16 cellular contexts compared by ENCODE assay signal in the genomic region with DNA sequence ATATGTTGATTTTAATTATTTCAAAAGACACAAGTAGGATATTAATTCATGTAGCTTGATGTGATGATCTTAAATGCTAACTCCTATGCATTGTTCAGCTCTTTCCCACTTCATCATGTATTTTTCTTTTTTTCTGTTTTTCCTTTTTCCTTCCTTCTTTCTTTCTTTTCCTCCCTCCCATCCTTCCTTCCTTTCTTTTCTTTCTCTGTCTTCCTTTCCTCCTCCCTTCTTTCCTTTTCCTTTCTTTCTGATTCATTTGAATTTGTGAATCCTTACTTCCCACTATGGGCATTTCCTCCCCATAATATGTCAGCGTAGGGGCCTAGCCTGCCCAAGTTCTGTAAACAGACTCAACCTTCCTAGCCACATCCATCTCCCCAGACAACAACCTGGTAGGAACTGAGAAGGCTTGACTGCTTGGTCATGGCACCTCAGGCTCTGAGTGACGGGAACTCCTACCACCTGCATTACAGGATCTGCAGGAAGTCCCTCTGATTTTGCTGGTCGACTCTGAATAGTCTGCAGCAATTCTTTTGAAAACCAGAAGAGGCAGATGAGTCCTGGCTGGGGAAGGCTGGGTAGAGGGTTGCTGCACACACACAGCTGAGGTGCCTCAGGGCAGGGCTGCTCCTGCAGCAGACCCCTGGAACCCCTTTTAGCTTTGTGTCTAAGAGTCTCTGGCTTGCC. TPM values are rescaled to one million over a fixed set of nuclear protein-coding genes. Genes with fewer than 3 reads are reported as not detected.
DNase-seq lines count a peak whose midpoint lies in the region; ATAC-seq and TF ChIP-seq lines count a peak whose summit lies in the region.
"Had no signal": no experiment of that assay in that cellular context is flagged by ENCODE, and none has a peak within 500 bp of the region (broad histone marks: within the 10 kb centered on the region; RNA-seq: fewer than 3 reads in every experiment).

No MANE protein-coding gene starts in this region.

- no peak overlapping the region for H2BK12ac ChIP-seq in H9 (ENCODE audit: insufficient read length, low read depth, low read length)

- H3K79me2 ChIP-seq in H9 (ENCODE audit: insufficient read depth, low read length): no peaks in the 10 kb centered on the region
- H3K79me2 ChIP-seq in PC-9 (ENCODE audit: low read depth): no peaks in the 10 kb centered on the region

- H2BK20ac ChIP-seq in H9 (ENCODE audit: low read depth, low read length, poor library complexity, severe bottlenecking): no peak overlapping the region

- no TSS peak for BruUV-seq in PC-9 (replicated peaks; lab: Mats Ljungman, UMichigan)

- H4K20me1 ChIP-seq in H9 (ENCODE audit: control insufficient read depth, insufficient read depth, insufficient read length) (no peaks in the 10 kb centered on the region), PC-9 (ENCODE audit: insufficient read depth) (no peaks in the 10 kb centered on the region)
- H4K20me1 ChIP-seq: BLaER1 treated with 17β-estradiol and CSF1 and Interleukin-3, amounts not matched to agents 10 nM and 100 nM had no signal

- no peaks in the 10 kb centered on the region for H3K9me2 ChIP-seq in PC-9 (ENCODE audit: insufficient read depth)

- no peaks in the 10 kb centered on the region for H3K36me3 ChIP-seq in PC-9 (ENCODE audit: low read depth)
- H3K36me3 ChIP-seq: BLaER1 treated with 17β-estradiol and CSF1 and Interleukin-3, amounts not matched to agents 10 nM and 100 nM had no signal

- H3K4ac ChIP-seq in H9 (ENCODE audit: low read depth, low read length): no peak overlapping the region

- peak; percentile 12 for TF ChIP-seq CTCF in GM12865 (IDR thresholded peaks at IDR 0.05; ENCODE audit: insufficient read depth, low read depth, low read length, missing control alignments)
- TF ChIP-seq CTCF in H9 (conservative IDR thresholded peaks at IDR 0.05): no peak
- TF ChIP-seq CTCF in PC-9 (conservative IDR thresholded peaks at IDR 0.05): no peak

- H3K18ac ChIP-seq in H9 (ENCODE audit: insufficient read length, low read depth, low read length): no peak overlapping the region

- H3K36me3 Mint-ChIP-seq in H9 (ENCODE audit: insufficient read depth in 1 of 3, low read depth in 3 of 3) (no peaks in the 10 kb centered on the region), memory B cell (peaks cover 5% of the 10 kb centered on the region)
- H3K36me3 Mint-ChIP-seq in activated CD4-positive, alpha-beta memory T cell treated with anti-CD3 and anti-CD28 coated beads for 36 hours: no peaks in the 10 kb centered on the region

- no peaks in the 10 kb centered on the region for H3K79me1 ChIP-seq in H9 (ENCODE audit: insufficient read depth, low read depth, low read length, poor library complexity, severe bottlenecking)

- H3K4me1 Mint-ChIP-seq in H9: peaks cover 12 to 20% of the 10 kb centered on the region in 2 experiments
- H3K4me1 Mint-ChIP-seq in memory B cell: peaks cover 64% of the 10 kb centered on the region
- no peaks in the 10 kb centered on the region for H3K4me1 Mint-ChIP-seq in activated CD4-positive, alpha-beta memory T cell treated with anti-CD3 and anti-CD28 coated beads for 36 hours (ENCODE audit: low read depth)

- H3K4me2 ChIP-seq in H9 (ENCODE audit: insufficient read depth, insufficient read length, low read length): no peak overlapping the region
- no peak overlapping the region for H3K4me2 ChIP-seq in PC-9
- H3K4me2 ChIP-seq: BLaER1 treated with 17β-estradiol and CSF1 and Interleukin-3, amounts not matched to agents 10 nM and 100 nM had no signal

- H3K27me3 ChIP-seq in H9 (ENCODE audit: insufficient read depth, low read length): no peaks in the 10 kb centered on the region
- H3K27me3 ChIP-seq in PC-9 (ENCODE audit: insufficient read depth, low read depth): no peaks in the 10 kb centered on the region
- H3K27me3 ChIP-seq: BLaER1 treated with 17β-estradiol and CSF1 and Interleukin-3, amounts not matched to agents 10 nM and 100 nM had no signal

- peak; percentile 78 for DNase-seq in GM12865 (ENCODE audit: low read depth)
- DNase-seq in H9: peak; percentile 69
- peak; percentile 40 to 60 for DNase-seq in PC-9
- DNase-seq in memory B cell (ENCODE audit: low spot score in 2 of 2): no peak
- DNase-seq in activated CD4-positive, alpha-beta memory T cell treated with anti-CD3 and anti-CD28 coated beads for 36 hours: no peak
- no peak for DNase-seq in activated CD4-positive, CD25-positive, alpha-beta regulatory T cell treated with anti-CD3 and anti-CD28 coated beads, Interleukin-2, amount 50 U/mL, for 72 hours
- DNase-seq in activated CD8-positive, alpha-beta memory T cell treated with anti-CD3 and anti-CD28 coated beads, Interleukin-2, amount 50 U/mL, for 4 hours: no peak
- DNase-seq: activated CD8-positive, alpha-beta memory T cell treated with anti-CD3 and anti-CD28 coated beads for 24 hours; activated naive CD4-positive, alpha-beta T cell; HFFc6; NCI-H2227 treated with DMSO at 0.1 percent for 48 hours; psoas muscle; stimulated activated CD4-positive, alpha-beta T cell treated with anti-CD3 and anti-CD28 coated beads, Interleukin-2, amount 100 ng/mL, for 48 hours; stimulated activated naive CD4-positive, alpha-beta T cell treated with Interleukin-2 at 50 U/mL for 16 hours had no signal

- H2AK5ac ChIP-seq in H9 (ENCODE audit: insufficient read length, low read length): no peak overlapping the region

- intact Hi-C loops in PC-9 (cut with micrococcal nuclease; ENCODE audit: unreplicated experiment): no loop called here
- intact Hi-C loops in activated CD4-positive, alpha-beta memory T cell treated with anti-CD3 and anti-CD28 coated beads for 36 hours (cut with micrococcal nuclease): no loop called here

- CTCF ChIA-PET in PC-9 (lab: Charles Lee): interaction anchor here (0.5 kb wide), 1 partner anchor 33 kb away, joined by 4 read pairs; a partner anchor contains a TSS
- CTCF ChIA-PET in activated CD4-positive, alpha-beta memory T cell treated with anti-CD3 and anti-CD28 coated beads for 36 hours (lab: Charles Lee): no interaction called here

- no peak overlapping the region for H3K56ac ChIP-seq in H9 (ENCODE audit: insufficient read length, low read depth, low read length)

- H3K23me2 ChIP-seq in H9 (ENCODE audit: insufficient read length, low read depth, low read length, poor library complexity, severe bottlenecking): no peaks in the 10 kb centered on the region

- H4K8ac ChIP-seq in H9 (replicated peaks; ENCODE audit: insufficient read length, low read depth, low read length): no peak overlapping the region

- H3K27me3 Mint-ChIP-seq in H9 (ENCODE audit: low read depth): peaks cover 5% of the 10 kb centered on the region; the same call in 1 of the 2 replicates
- H3K27me3 Mint-ChIP-seq in memory B cell: no peaks in the 10 kb centered on the region
- H3K27me3 Mint-ChIP-seq in activated CD4-positive, alpha-beta memory T cell treated with anti-CD3 and anti-CD28 coated beads for 36 hours: peaks cover 13% of the 10 kb centered on the region

- no peak overlapping the region for H2BK5ac ChIP-seq in H9 (ENCODE audit: insufficient read length, low read length)

- no peak overlapping the region for H3T11ph ChIP-seq in H9 (ENCODE audit: low read length)

- no peak overlapping the region for H4K91ac ChIP-seq in H9 (ENCODE audit: insufficient read length, low read depth, low read length)

- H4K5ac ChIP-seq in H9 (ENCODE audit: insufficient read length, low read depth, low read length): no peak overlapping the region

- peaks cover 9% of the 10 kb centered on the region; the same call in 1 of the 2 replicates for H3F3A ChIP-seq in PC-9 (ENCODE audit: insufficient read depth, low read depth)

- H2AFZ ChIP-seq in H9 (ENCODE audit: low read length): no peak overlapping the region
- H2AFZ ChIP-seq in PC-9: no peak overlapping the region

- H3K4me1 ChIP-seq in H9 (ENCODE audit: insufficient read depth, low read length) (no peaks in the 10 kb centered on the region), PC-9 (replicated peaks; ENCODE audit: insufficient read depth) (peaks cover 18% of the 10 kb centered on the region)

- POLR2A ChIA-PET in PC-9 (lab: Charles Lee; ENCODE audit: unreplicated experiment): interaction anchor here (0.5 to 0.7 kb wide), 3 partner anchors 46 to 321 kb away, joined by 5 to 12 read pairs (median 9); no protein-coding TSS in a partner anchor
- POLR2A ChIA-PET in activated CD4-positive, alpha-beta memory T cell treated with anti-CD3 and anti-CD28 coated beads for 36 hours (lab: Charles Lee): no interaction called here

- H2BK120ac ChIP-seq in H9 (ENCODE audit: low read depth, low read length, poor library complexity, severe bottlenecking): no peak overlapping the region

- no peak overlapping the region for H3K9ac ChIP-seq in H9 (ENCODE audit: extremely low read depth, insufficient read length, low read length)
- H3K9ac ChIP-seq: BLaER1 treated with 17β-estradiol and CSF1 and Interleukin-3, amounts not matched to agents 10 nM and 100 nM had no signal

- no peak overlapping the region for H3K23ac ChIP-seq in H9 (ENCODE audit: insufficient read length, low read depth, low read length)

- H3K4me3 ChIP-seq in GM12865 (ENCODE audit: low read depth, low read length) (no peak overlapping the region), PC-9 (no peak overlapping the region)
- H3K4me3 ChIP-seq: BLaER1 treated with 17β-estradiol and CSF1 and Interleukin-3, amounts not matched to agents 10 nM and 100 nM; psoas muscle had no signal

- no peak overlapping the region for H3K14ac ChIP-seq in H9 (ENCODE audit: insufficient read depth, low read length)

- WGBS in H9 (ENCODE audit: extremely low coverage, insufficient read length, low lambda C conversion rate): no CpG with 5 or more reads among the region's 3 CpGs

- H3K27ac ChIP-seq in H9 (ENCODE audit: insufficient read length, low read depth, low read length) (no peak overlapping the region), PC-9 (no peak overlapping the region)
- H3K27ac ChIP-seq: BLaER1 treated with 17β-estradiol and CSF1 and Interleukin-3, amounts not matched to agents 10 nM and 100 nM; psoas muscle had no signal

- H2BK15ac ChIP-seq in H9 (ENCODE audit: low read depth, low read length): no peak overlapping the region

- H3K9me3 ChIP-seq in H9 (ENCODE audit: control insufficient read depth, low read depth, low read length) (no peaks in the 10 kb centered on the region), PC-9 (ENCODE audit: insufficient read depth, low read depth) (no peaks in the 10 kb centered on the region)
- H3K9me3 ChIP-seq: BLaER1 treated with 17β-estradiol and CSF1 and Interleukin-3, amounts not matched to agents 10 nM and 100 nM; psoas muscle had no signal

- ATAC-seq in memory B cell (ENCODE audit: low read depth): no peak
- no peak for ATAC-seq in GM18858 (IDR thresholded peaks at IDR 0.05; ENCODE audit: unreplicated experiment)
- ATAC-seq: psoas muscle had no signal

- no peak overlapping the region for H3K4me3 Mint-ChIP-seq in H9
- peak overlapping the region; percentile 54 for H3K4me3 Mint-ChIP-seq in memory B cell
- H3K4me3 Mint-ChIP-seq in activated CD4-positive, alpha-beta memory T cell treated with anti-CD3 and anti-CD28 coated beads for 36 hours: no peak overlapping the region
- H3K4me3 Mint-ChIP-seq: HFFc6 had no signal

- H3K27ac Mint-ChIP-seq in H9: no peak overlapping the region
- peak overlapping the region; percentile 95 for H3K27ac Mint-ChIP-seq in memory B cell
- H3K27ac Mint-ChIP-seq in activated CD4-positive, alpha-beta memory T cell treated with anti-CD3 and anti-CD28 coated beads for 36 hours: no peak overlapping the region
- H3K27ac Mint-ChIP-seq: HFFc6 had no signal

- H3K9me3 Mint-ChIP-seq in H9 (no peaks in the 10 kb centered on the region), memory B cell (peaks cover 5% of the 10 kb centered on the region)
- no peaks in the 10 kb centered on the region for H3K9me3 Mint-ChIP-seq in activated CD4-positive, alpha-beta memory T cell treated with anti-CD3 and anti-CD28 coated beads for 36 hours
- H3K9me3 Mint-ChIP-seq: HFFc6 had no signal

RNA-seq across cellular contexts. Expression of a gene that starts 33.4 kb away (rescaled TPM):
- total RNA-seq in H9 (2021): 0.33 and 0.90 TPM in 2 replicates
- 30.0 and 57.1 TPM in 2 replicates for total RNA-seq in PC-9 (2021)
- not detected for total RNA-seq in activated CD4-positive, alpha-beta memory T cell treated with anti-CD3 and anti-CD28 coated beads for 36 hours

RNA-seq across cellular contexts. Expression of a gene that starts 37.2 kb away (rescaled TPM):
- 0.72 and 0.81 TPM in 2 replicates for total RNA-seq in H9 (2021)
- total RNA-seq in PC-9 (2021): 10.4 and 14.0 TPM in 2 replicates
- total RNA-seq in activated CD4-positive, alpha-beta memory T cell treated with anti-CD3 and anti-CD28 coated beads for 36 hours: not detected

Comparison
In these comparisons a context has a peak if more than half of its experiments do, and no peak if none do; other contexts are left out.
1. DNase-seq: peak in GM12865 (single experiment), H9 (single experiment) and PC-9 (2 of 2); none in memory B cell (0 of 2), activated CD4-positive, alpha-beta memory T cell treated with anti-CD3 and anti-CD28 coated beads for 36 hours (single experiment), activated CD4-positive, CD25-positive, alpha-beta regulatory T cell treated with anti-CD3 and anti-CD28 coated beads, Interleukin-2, amount 50 U/mL, for 72 hours (single experiment) and activated CD8-positive, alpha-beta memory T cell treated with anti-CD3 and anti-CD28 coated beads, Interleukin-2, amount 50 U/mL, for 4 hours (single experiment).
2. RNA of a gene that starts 33.4 kb away (total RNA-seq): 30.0 to 57.1 TPM in PC-9; 0.33 to 0.90 TPM in H9 and not detected in activated CD4-positive, alpha-beta memory T cell treated with anti-CD3 and anti-CD28 coated beads for 36 hours; every median in the first group is over 10 times any median in the second.